In the genomic region with DNA sequence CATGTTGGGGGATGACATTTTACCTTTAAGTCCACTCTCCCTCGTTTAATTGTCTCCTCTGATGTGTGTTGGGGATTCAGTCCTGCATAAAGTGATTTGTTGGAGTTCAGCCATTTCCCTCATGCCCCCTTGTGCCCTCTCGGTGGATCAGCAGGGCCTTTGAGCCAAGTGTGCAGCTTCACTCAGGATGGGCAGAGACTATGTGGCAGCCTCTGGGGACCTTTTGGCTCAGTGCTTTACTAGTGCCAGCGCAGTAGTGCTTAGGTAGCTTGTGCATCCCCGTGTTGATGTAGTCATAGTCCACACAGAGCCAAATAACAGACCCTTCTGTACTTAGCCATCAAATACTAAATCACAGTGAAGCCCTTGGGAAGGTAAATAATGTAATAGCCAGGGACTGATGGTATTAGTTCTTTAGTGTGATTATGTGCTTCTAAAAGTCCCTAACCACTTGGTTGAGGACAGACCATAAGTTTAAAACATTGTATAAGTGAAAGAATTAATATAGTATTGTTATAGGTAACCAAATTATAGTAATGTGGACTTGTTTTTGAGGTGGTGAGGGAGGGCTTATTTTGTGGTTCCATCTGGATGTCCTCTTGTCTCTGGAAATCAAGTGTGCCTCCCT, we compare ENCODE assay signal across 16 cellular contexts. TPM values are rescaled to one million over a fixed set of nuclear protein-coding genes. Genes with fewer than 3 reads are reported as not detected.
DNase-seq lines count a peak whose midpoint lies in the region; ATAC-seq and TF ChIP-seq lines count a peak whose summit lies in the region.
"Had no signal": no experiment of that assay in that cellular context is flagged by ENCODE, and none has a peak within 500 bp of the region (broad histone marks: within the 10 kb centered on the region; RNA-seq: fewer than 3 reads in every experiment).

No MANE protein-coding gene starts in this region.

- H3K4me3 Mint-ChIP-seq in activated naive CD8-positive, alpha-beta T cell treated with anti-CD3 and anti-CD28 coated beads, Interleukin-2, amount 50 U/mL, for 24 hours, result no peak overlapping the region
- no peak overlapping the region for H3K4me3 Mint-ChIP-seq in activated naive CD8-positive, alpha-beta T cell treated with anti-CD3 and anti-CD28 coated beads for 36 hours
- H3K4me3 Mint-ChIP-seq in stimulated activated effector memory CD8-positive, alpha-beta T cell treated with anti-CD3 and anti-CD28 coated beads, Interleukin-12 subunit alpha, Interleukin-12 subunit beta, amount 100 ng/mL, for 72 hours, result no peak overlapping the region
- H3K4me3 Mint-ChIP-seq: T-cell had no signal

- no peaks in the 10 kb centered on the region for H3K9me3 Mint-ChIP-seq in activated naive CD8-positive, alpha-beta T cell treated with anti-CD3 and anti-CD28 coated beads, Interleukin-2, amount 50 U/mL, for 24 hours
- H3K9me3 Mint-ChIP-seq in activated naive CD8-positive, alpha-beta T cell treated with anti-CD3 and anti-CD28 coated beads for 36 hours, result no peaks in the 10 kb centered on the region
- H3K9me3 Mint-ChIP-seq in stimulated activated effector memory CD8-positive, alpha-beta T cell treated with anti-CD3 and anti-CD28 coated beads, Interleukin-12 subunit alpha, Interleukin-12 subunit beta, amount 100 ng/mL, for 72 hours, result no peaks in the 10 kb centered on the region
- H3K9me3 Mint-ChIP-seq: T-cell had no signal

- peaks cover 78% of the 10 kb centered on the region for H3K36me3 Mint-ChIP-seq in activated naive CD8-positive, alpha-beta T cell treated with anti-CD3 and anti-CD28 coated beads, Interleukin-2, amount 50 U/mL, for 24 hours (ENCODE audit: low read depth)
- peaks cover 56% of the 10 kb centered on the region for H3K36me3 Mint-ChIP-seq in activated naive CD8-positive, alpha-beta T cell treated with anti-CD3 and anti-CD28 coated beads for 36 hours
- H3K36me3 Mint-ChIP-seq in stimulated activated effector memory CD8-positive, alpha-beta T cell treated with anti-CD3 and anti-CD28 coated beads, Interleukin-12 subunit alpha, Interleukin-12 subunit beta, amount 100 ng/mL, for 72 hours, result peaks cover 100% of the 10 kb centered on the region

- TF ChIP-seq CTCF in astrocyte of the spinal cord (IDR thresholded peaks at IDR 0.05; ENCODE audit: low read depth, low read length), result peak; percentile 7

- in situ Hi-C loops in astrocyte of the spinal cord (cut with HindIII; ENCODE audit: low sequenced_read_pairs), result no loop called here

- no peak for DNase-seq in activated naive CD8-positive, alpha-beta T cell treated with anti-CD3 and anti-CD28 coated beads, Interleukin-2, amount 50 U/mL, for 24 hours
- no peak for DNase-seq in activated naive CD8-positive, alpha-beta T cell treated with anti-CD3 and anti-CD28 coated beads for 36 hours
- DNase-seq in NCI-H1092 (lab: John Stamatoyannopoulos, UW), result peak; percentile 28
- no peak for DNase-seq in astrocyte of the spinal cord (ENCODE audit: low read depth, low spot score)
- no peak for DNase-seq in stimulated activated effector memory CD8-positive, alpha-beta T cell treated with anti-CD3 and anti-CD28 coated beads, Interleukin-12 subunit alpha, Interleukin-12 subunit beta, amount 100 ng/mL, for 72 hours (ENCODE audit: low spot score in 2 of 2)
- DNase-seq in HuH-7.5 (ENCODE audit: low spot score), result no peak
- DNase-seq: activated CD4-positive, CD25-positive, alpha-beta regulatory T cell treated with anti-CD3 and anti-CD28 coated beads, Interleukin-2, amount 50 U/mL, for 72 hours; glutamatergic neuron; NCI-H226; spleen; T-cell had no signal

- ATAC-seq in activated naive CD8-positive, alpha-beta T cell treated with anti-CD3 and anti-CD28 coated beads, Interleukin-2, amount 50 U/mL, for 24 hours, result peak; percentile 33
- no peak for ATAC-seq in stimulated activated effector memory CD8-positive, alpha-beta T cell treated with anti-CD3 and anti-CD28 coated beads, Interleukin-12 subunit alpha, Interleukin-12 subunit beta, amount 100 ng/mL, for 72 hours
- ATAC-seq in HG03460 (IDR thresholded peaks at IDR 0.05; ENCODE audit: unreplicated experiment) (no peak), GM18861 (IDR thresholded peaks at IDR 0.05; ENCODE audit: unreplicated experiment) (no peak)
- ATAC-seq: T-cell had no signal

- peaks cover 13% of the 10 kb centered on the region for H3K4me1 Mint-ChIP-seq in activated naive CD8-positive, alpha-beta T cell treated with anti-CD3 and anti-CD28 coated beads, Interleukin-2, amount 50 U/mL, for 24 hours
- peaks cover 28% of the 10 kb centered on the region for H3K4me1 Mint-ChIP-seq in activated naive CD8-positive, alpha-beta T cell treated with anti-CD3 and anti-CD28 coated beads for 36 hours
- H3K4me1 Mint-ChIP-seq in stimulated activated effector memory CD8-positive, alpha-beta T cell treated with anti-CD3 and anti-CD28 coated beads, Interleukin-12 subunit alpha, Interleukin-12 subunit beta, amount 100 ng/mL, for 72 hours, result peaks cover 22% of the 10 kb centered on the region

- no peaks in the 10 kb centered on the region for H3K27me3 Mint-ChIP-seq in activated naive CD8-positive, alpha-beta T cell treated with anti-CD3 and anti-CD28 coated beads, Interleukin-2, amount 50 U/mL, for 24 hours
- no peaks in the 10 kb centered on the region for H3K27me3 Mint-ChIP-seq in activated naive CD8-positive, alpha-beta T cell treated with anti-CD3 and anti-CD28 coated beads for 36 hours
- H3K27me3 Mint-ChIP-seq: T-cell had no signal

- no peak overlapping the region for H3K27ac Mint-ChIP-seq in activated naive CD8-positive, alpha-beta T cell treated with anti-CD3 and anti-CD28 coated beads, Interleukin-2, amount 50 U/mL, for 24 hours
- no peak overlapping the region for H3K27ac Mint-ChIP-seq in activated naive CD8-positive, alpha-beta T cell treated with anti-CD3 and anti-CD28 coated beads for 36 hours
- peak overlapping the region; percentile 48 for H3K27ac Mint-ChIP-seq in stimulated activated effector memory CD8-positive, alpha-beta T cell treated with anti-CD3 and anti-CD28 coated beads, Interleukin-12 subunit alpha, Interleukin-12 subunit beta, amount 100 ng/mL, for 72 hours
- H3K27ac Mint-ChIP-seq: T-cell had no signal

- H3K4me3 ChIP-seq in astrocyte of the spinal cord (ENCODE audit: low read depth, low read length), result no peak overlapping the region
- H3K4me3 ChIP-seq: spleen had no signal

RNA-seq across cellular contexts. Expression of a gene that starts 11.4 kb away (rescaled TPM):
- total RNA-seq in activated naive CD8-positive, alpha-beta T cell treated with anti-CD3 and anti-CD28 coated beads for 36 hours, result 100 to 1,000 TPM; 257 to 258 TPM

RNA-seq across cellular contexts. Expression of a gene that starts 17.6 kb away (rescaled TPM):
- under 1 TPM in 1 of 2 experiments, not detected in 1; 0.12 TPM for total RNA-seq in activated naive CD8-positive, alpha-beta T cell treated with anti-CD3 and anti-CD28 coated beads for 36 hours
- total RNA-seq: MCF 10A, mesenteric fat pad, osteocyte, spleen, T-cell had no signal

RNA-seq across cellular contexts. Expression of a gene that starts 29.8 kb away (rescaled TPM):
- total RNA-seq in activated naive CD8-positive, alpha-beta T cell treated with anti-CD3 and anti-CD28 coated beads for 36 hours, result under 1 TPM; 0.19 to 0.24 TPM
- total RNA-seq: MCF 10A, mesenteric fat pad, osteocyte, spleen had no signal
